19 cellular contexts compared by ENCODE assay signal in the genomic region with DNA sequence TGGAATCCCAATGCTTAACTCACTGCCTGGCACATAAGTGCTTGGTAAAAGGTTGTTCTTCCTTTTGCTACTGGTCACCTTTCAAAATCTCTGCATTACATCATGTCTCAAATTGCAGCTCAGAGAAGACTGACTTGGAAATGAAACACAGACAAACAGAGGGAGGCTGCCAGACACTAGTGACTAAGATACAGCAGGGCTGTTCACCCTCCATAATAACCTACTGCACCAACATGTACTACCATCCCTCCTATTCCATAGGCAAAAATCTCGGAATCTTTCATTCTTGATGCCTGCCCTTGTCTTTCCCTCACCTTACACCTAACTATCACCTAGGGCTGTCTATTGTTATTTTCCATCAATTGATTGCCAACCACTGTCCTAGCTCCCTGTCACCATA.
A peak's percentile ranks its signal among the peaks of the same experiment; 100 is the strongest.
DNase-seq lines count a peak whose midpoint lies in the region; ATAC-seq lines count a peak whose summit lies in the region.
"Had no signal": no experiment of that assay in that cellular context is flagged by ENCODE, and none has a peak within 500 bp of the region (broad histone marks: within the 10 kb centered on the region; RNA-seq: fewer than 3 reads in every experiment).

No MANE protein-coding gene starts in this region.

- H3K4me3 Mint-ChIP-seq in activated T-helper 2 cell treated with anti-CD3 and anti-CD28 coated beads, Interferon-gamma antibody, Interleukin-2, Interleukin-4, amounts not matched to agents 10 μg/mL and 5 μg/mL and 100 μg/mL, durations not matched to agents 14 hours and 24 hours and 36 hours (ENCODE audit: low read depth) = no peak overlapping the region
- H3K4me3 Mint-ChIP-seq: HFFc6 had no signal

- ATAC-seq in sciatic nerve = peak; percentile 45
- ATAC-seq: A549 had no signal

- intact Hi-C loops in sciatic nerve (cut with DNase I) = no loop called here
- intact Hi-C loops in activated T-helper 2 cell treated with anti-CD3 and anti-CD28 coated beads, Interferon-gamma antibody, Interleukin-2, Interleukin-4, amounts not matched to agents 10 μg/mL and 5 μg/mL and 100 μg/mL, durations not matched to agents 14 hours and 24 hours and 36 hours (cut with micrococcal nuclease) = no loop called here

- no peaks in the 10 kb centered on the region for H3K36me3 Mint-ChIP-seq in activated T-helper 2 cell treated with anti-CD3 and anti-CD28 coated beads, Interferon-gamma antibody, Interleukin-2, Interleukin-4, amounts not matched to agents 10 μg/mL and 5 μg/mL and 100 μg/mL, durations not matched to agents 14 hours and 24 hours and 36 hours (ENCODE audit: low read depth)
- H3K36me3 Mint-ChIP-seq: CD4-positive, alpha-beta memory T cell had no signal

- H3K9me3 Mint-ChIP-seq in activated T-helper 2 cell treated with anti-CD3 and anti-CD28 coated beads, Interferon-gamma antibody, Interleukin-2, Interleukin-4, amounts not matched to agents 10 μg/mL and 5 μg/mL and 100 μg/mL, durations not matched to agents 14 hours and 24 hours and 36 hours = peaks cover 25% of the 10 kb centered on the region

- H3K27ac Mint-ChIP-seq in activated T-helper 2 cell treated with anti-CD3 and anti-CD28 coated beads, Interferon-gamma antibody, Interleukin-2, Interleukin-4, amounts not matched to agents 10 μg/mL and 5 μg/mL and 100 μg/mL, durations not matched to agents 14 hours and 24 hours and 36 hours = no peak overlapping the region
- H3K27ac Mint-ChIP-seq: CD4-positive, alpha-beta memory T cell; HFFc6 had no signal

- no peaks in the 10 kb centered on the region for H3K4me1 Mint-ChIP-seq in activated T-helper 2 cell treated with anti-CD3 and anti-CD28 coated beads, Interferon-gamma antibody, Interleukin-2, Interleukin-4, amounts not matched to agents 10 μg/mL and 5 μg/mL and 100 μg/mL, durations not matched to agents 14 hours and 24 hours and 36 hours (ENCODE audit: low read depth)
- H3K4me1 Mint-ChIP-seq: CD4-positive, alpha-beta memory T cell had no signal

- no peaks in the 10 kb centered on the region for H3K27me3 Mint-ChIP-seq in activated T-helper 2 cell treated with anti-CD3 and anti-CD28 coated beads, Interferon-gamma antibody, Interleukin-2, Interleukin-4, amounts not matched to agents 10 μg/mL and 5 μg/mL and 100 μg/mL, durations not matched to agents 14 hours and 24 hours and 36 hours (ENCODE audit: low read depth)
- H3K27me3 Mint-ChIP-seq: CD4-positive, alpha-beta memory T cell had no signal

- DNase-seq in amniotic epithelial cell (ENCODE audit: low read depth) (peak; percentile 35), kidney tubule cell (ENCODE audit: low spot score) (peak; percentile 13), sciatic nerve (ENCODE audit: low spot score) (no peak), midbrain (lab: John Stamatoyannopoulos, UW) (no peak), Ammon's horn (ENCODE audit: low spot score) (no peak)
- no peak for DNase-seq in activated T-helper 2 cell treated with anti-CD3 and anti-CD28 coated beads, Interferon-gamma antibody, Interleukin-2, Interleukin-4, amounts not matched to agents 10 μg/mL and 5 μg/mL and 100 μg/mL, durations not matched to agents 14 hours and 24 hours and 36 hours (ENCODE audit: low spot score)
- DNase-seq: 8988T; ACHN; AML-193; C1 segment of cervical spinal cord; Calu3; CD4-positive, alpha-beta memory T cell; COR-L47; DMS53; DMS79 treated with DMSO at 0.1 percent for 48 hours; GF-D8; GOT3; HFFc6 had no signal

Comparison
In these comparisons a context has a peak if more than half of its experiments do, and no peak if none do; other contexts are left out.
1. DNase-seq: peak in amniotic epithelial cell (single experiment) and kidney tubule cell (single experiment); none in sciatic nerve (single experiment), midbrain (single experiment), activated T-helper 2 cell treated with anti-CD3 and anti-CD28 coated beads, Interferon-gamma antibody, Interleukin-2, Interleukin-4, amounts not matched to agents 10 μg/mL and 5 μg/mL and 100 μg/mL, durations not matched to agents 14 hours and 24 hours and 36 hours (single experiment) and Ammon's horn (single experiment).